In the genomic region with DNA sequence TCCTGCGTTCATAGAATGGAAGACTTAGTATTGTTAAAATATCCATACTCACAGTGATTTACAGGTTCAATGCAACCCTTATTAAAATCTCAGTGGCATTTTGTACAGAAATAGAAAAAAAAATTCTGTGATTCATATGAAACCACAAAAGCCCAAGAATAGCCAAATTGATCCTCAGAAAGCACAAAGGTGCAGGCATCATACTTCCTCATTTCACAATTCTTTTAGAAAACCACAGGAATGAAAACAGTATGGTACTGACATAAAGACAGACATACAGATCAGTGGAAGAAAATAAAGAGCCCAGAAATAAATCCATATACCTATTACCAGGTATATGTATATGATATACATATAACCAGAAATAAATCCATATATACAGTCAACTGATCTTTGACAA, we compare ENCODE assay signal across 16 cellular contexts.
DNase-seq lines count a peak whose midpoint lies in the region; ATAC-seq, FAIRE-seq and TF ChIP-seq lines count a peak whose summit lies in the region.
"Had no signal": no experiment of that assay in that cellular context is flagged by ENCODE, and none has a peak within 500 bp of the region (broad histone marks: within the 10 kb centered on the region; RNA-seq: fewer than 3 reads in every experiment).

No MANE protein-coding gene starts in this region.

- H2AK5ac ChIP-seq in neuronal stem cell (ENCODE audit: low read depth, low read length): no peak overlapping the region

- H3K36me3 ChIP-seq in gastrocnemius medialis (no peaks in the 10 kb centered on the region), neuronal stem cell (replicated peaks in 1 of 2; ENCODE audit: control insufficient read depth in 2 of 2, insufficient read depth in 2 of 2, low read length in 2 of 2) (no peaks in the 10 kb centered on the region)

- intact Hi-C loops in gastrocnemius medialis (cut with DNase I; ENCODE audit: low total_unique reads): no loop called here

- no peak overlapping the region for H3K9ac ChIP-seq in neuronal stem cell (ENCODE audit: low read depth, low read length, poor library complexity)

- WGBS in neuronal stem cell (ENCODE audit: extremely low coverage in 2 of 2, insufficient read length in 2 of 2, insufficient replicate concordance in 1 of 2), 2 donors: no CpG with 5 or more reads among the region's 1 CpG

- no peak overlapping the region for H2AFZ ChIP-seq in neuronal stem cell (ENCODE audit: low read length)

- H4K91ac ChIP-seq in neuronal stem cell (ENCODE audit: low read depth, low read length, poor library complexity): no peak overlapping the region

- H3K79me1 ChIP-seq in neuronal stem cell (ENCODE audit: low read depth, low read length): no peaks in the 10 kb centered on the region

- no peak overlapping the region for H3K27ac ChIP-seq in gastrocnemius medialis
- H3K27ac ChIP-seq in neuronal stem cell (replicated peaks; ENCODE audit: low read length): no peak overlapping the region

- H4K8ac ChIP-seq in neuronal stem cell (ENCODE audit: low read depth, low read length): no peak overlapping the region

- no peak overlapping the region for H2BK15ac ChIP-seq in neuronal stem cell (ENCODE audit: low read length)

- in situ Hi-C loops in gastrocnemius medialis (cut with MboI; ENCODE audit: low sequenced_read_pairs in 4 of 4): no loop called here

- no peak overlapping the region for H2BK5ac ChIP-seq in neuronal stem cell (ENCODE audit: low read length)

- H2BK120ac ChIP-seq in neuronal stem cell (ENCODE audit: low read depth, low read length): no peak overlapping the region

- no peak overlapping the region for H3K4ac ChIP-seq in neuronal stem cell (ENCODE audit: low read length)

- no peak overlapping the region for H3K23ac ChIP-seq in neuronal stem cell (ENCODE audit: low read depth, low read length, poor library complexity)

- DNase-seq in H4 (ENCODE audit: low spot score): peak; percentile 25
- peak; percentile 80 for DNase-seq in NOMO-1 treated with DMSO at 0.1 percent for 48 hours (lab: John Stamatoyannopoulos, UW; ENCODE audit: unreplicated experiment)
- peak; percentile 5 for DNase-seq in brain pericyte (ENCODE audit: low read depth, low spot score)
- DNase-seq in non-pigmented ciliary epithelial cell (ENCODE audit: low read depth): peak; percentile 54
- no peak for DNase-seq in gastrocnemius medialis
- DNase-seq in GM12891 (ENCODE audit: insufficient read length, low spot score): no peak
- DNase-seq in NCI-H2107 treated with DMSO at 0.1 percent for 48 hours (lab: John Stamatoyannopoulos, UW; ENCODE audit: unreplicated experiment): no peak
- no peak for DNase-seq in neuronal stem cell (ENCODE audit: low spot score)
- DNase-seq: activated CD8-positive, alpha-beta T cell treated with anti-CD3 and anti-CD28 coated beads, Interleukin-2, amount 10 ng/mL, durations not matched to agents 7 days and 5 days; activated gamma-delta T cell; islet precursor cell; NCI-H2081 treated with DMSO at 0.1 percent for 48 hours; right cardiac atrium; substantia nigra had no signal

- ATAC-seq in gastrocnemius medialis: no peak
- ATAC-seq: activated CD8-positive, alpha-beta T cell treated with anti-CD3 and anti-CD28 coated beads, Interleukin-2, amount 10 ng/mL, durations not matched to agents 7 days and 5 days; HepG2; right cardiac atrium had no signal

- no peak for FAIRE-seq in GM12891 (lab: Jason Lieb, UNC)
- FAIRE-seq: frontal cortex, HepG2 had no signal

- H3K4me3 ChIP-seq in gastrocnemius medialis (no peak overlapping the region), neuronal stem cell (ENCODE audit: low read length in 2 of 2) (no peak overlapping the region)

- H3K4me2 ChIP-seq in neuronal stem cell (ENCODE audit: insufficient read depth, low read length, poor library complexity, severe bottlenecking): no peak overlapping the region

- no peak overlapping the region for H3K18ac ChIP-seq in neuronal stem cell (ENCODE audit: low read length)

- H2BK12ac ChIP-seq in neuronal stem cell (ENCODE audit: low read length): no peak overlapping the region

- TF ChIP-seq POLR2A in gastrocnemius medialis (IDR thresholded peaks at IDR 0.05): no peak
- TF ChIP-seq POLR2A in GM12891 (IDR thresholded peaks at IDR 0.05; ENCODE audit: low read depth, low read length): no peak

- H3K27me3 ChIP-seq in gastrocnemius medialis (no peaks in the 10 kb centered on the region), neuronal stem cell (ENCODE audit: control insufficient read depth in 3 of 3, insufficient read depth in 3 of 3, low read depth in 1 of 3, low read length in 3 of 3) (no peaks in the 10 kb centered on the region)

- no peak for TF ChIP-seq CTCF in gastrocnemius medialis (IDR thresholded peaks at IDR 0.05 in 4 of 5, conservative IDR thresholded peaks at IDR 0.05 in 1 of 5)

- H3K4me1 ChIP-seq in gastrocnemius medialis (no peaks in the 10 kb centered on the region), neuronal stem cell (ENCODE audit: control insufficient read depth in 2 of 2, insufficient read depth in 1 of 2, low read depth in 1 of 2, low read length in 2 of 2) (no peaks in the 10 kb centered on the region)

- H3K9me3 ChIP-seq in gastrocnemius medialis: no peaks in the 10 kb centered on the region
- no peaks in the 10 kb centered on the region for H3K9me3 ChIP-seq in neuronal stem cell (replicated peaks in 1 of 2; ENCODE audit: control insufficient read depth in 2 of 2, insufficient read depth in 1 of 2, low read depth in 1 of 2, low read length in 2 of 2)

- H3K14ac ChIP-seq in neuronal stem cell (ENCODE audit: low read length): no peak overlapping the region

TF ChIP-seq in GM12891, 5 proteins besides CTCF, POLR2A, EP300 and RAD21:
- TF ChIP-seq PAX5 (IDR thresholded peaks at IDR 0.05; ENCODE audit: insufficient read depth, low read length, severe bottlenecking) (no peak), SPI1 (IDR thresholded peaks at IDR 0.05; ENCODE audit: low read depth, low read length) (no peak), POU2F2 (IDR thresholded peaks at IDR 0.05; ENCODE audit: low read depth, low read length) (no peak), TAF1 (IDR thresholded peaks at IDR 0.05; ENCODE audit: low read depth, low read length) (no peak), POLR2AphosphoS5 (IDR thresholded peaks at IDR 0.05; ENCODE audit: low read depth, low read length) (no peak)

Comparison
In these comparisons a context has a peak if more than half of its experiments do, and no peak if none do; other contexts are left out.
1. DNase-seq: peak in H4 (single experiment), NOMO-1 treated with DMSO at 0.1 percent for 48 hours (single experiment), brain pericyte (single experiment) and non-pigmented ciliary epithelial cell (single experiment); none in gastrocnemius medialis (0 of 2), GM12891 (single experiment), NCI-H2107 treated with DMSO at 0.1 percent for 48 hours (single experiment) and neuronal stem cell (single experiment).